8 cellular contexts compared by ENCODE assay signal in genomic region chr6:38671885-38672467, GRCh38. TPM values are rescaled to one million over a fixed set of nuclear protein-coding genes. Genes with fewer than 3 reads are reported as not detected.
DNase-seq lines count a peak whose midpoint lies in the region; ATAC-seq and TF ChIP-seq lines count a peak whose summit lies in the region.

No MANE protein-coding gene starts in this region.

- H3K4me1 Mint-ChIP-seq in activated T-cell treated with anti-CD3 and anti-CD28 coated beads, Interleukin-2, amount 50 U/mL, for 4 hours (ENCODE audit: low read depth) = peaks cover 35% of the 10 kb centered on the region

- peak; percentile 85 for ATAC-seq in GM18519 (IDR thresholded peaks at IDR 0.05; ENCODE audit: low FRiP score, unreplicated experiment)
- peak; percentile 85 for ATAC-seq in HG03039 (IDR thresholded peaks at IDR 0.05; ENCODE audit: unreplicated experiment)
- ATAC-seq in activated T-cell treated with anti-CD3 and anti-CD28 coated beads, Interleukin-2, amount 50 U/mL, for 4 hours = peak; percentile 82 to 83
- no peak for ATAC-seq in omental fat pad (ENCODE audit: low FRiP score)

- no peak overlapping the region for H2AFZ ChIP-seq in parathyroid adenoma

- H3K79me2 ChIP-seq in parathyroid adenoma = no peaks in the 10 kb centered on the region

- no peaks in the 10 kb centered on the region for H3K4me1 ChIP-seq in parathyroid adenoma

- no peak overlapping the region for H3K27ac ChIP-seq in parathyroid adenoma

- no peaks in the 10 kb centered on the region for H3K9me3 Mint-ChIP-seq in activated T-cell treated with anti-CD3 and anti-CD28 coated beads, Interleukin-2, amount 50 U/mL, for 4 hours

- H3K4me3 Mint-ChIP-seq in activated T-cell treated with anti-CD3 and anti-CD28 coated beads, Interleukin-2, amount 50 U/mL, for 4 hours = no peak overlapping the region

- DNase-seq in COLO668 (lab: John Stamatoyannopoulos, UW; ENCODE audit: unreplicated experiment) (peak; percentile 4), NCI-H446 treated with DMSO at 0.1 percent for 48 hours (lab: John Stamatoyannopoulos, UW) (peak; percentile 13), fibroblast of villous mesenchyme (ENCODE audit: low read depth) (peak; percentile 68), omental fat pad (ENCODE audit: low spot score) (no peak)
- DNase-seq in activated T-cell treated with anti-CD3 and anti-CD28 coated beads, Interleukin-2, amount 50 U/mL, for 4 hours = no peak

- H3K36me3 ChIP-seq in parathyroid adenoma (ENCODE audit: control insufficient read depth, insufficient read depth, low read length) = no peaks in the 10 kb centered on the region

- H3K4me3 ChIP-seq in fibroblast of villous mesenchyme (ENCODE audit: low read depth, low read length) (no peak overlapping the region), parathyroid adenoma (ENCODE audit: low read depth, low read length) (no peak overlapping the region)

- H3K27me3 Mint-ChIP-seq in activated T-cell treated with anti-CD3 and anti-CD28 coated beads, Interleukin-2, amount 50 U/mL, for 4 hours (ENCODE audit: low read depth) = no peaks in the 10 kb centered on the region

- no peak overlapping the region for H3K4me2 ChIP-seq in parathyroid adenoma (ENCODE audit: low read length)

- no peak overlapping the region for H3K9ac ChIP-seq in parathyroid adenoma

- H3K9me3 ChIP-seq in parathyroid adenoma (ENCODE audit: control insufficient read depth, low read length) = no peaks in the 10 kb centered on the region

- TF ChIP-seq CTCF in fibroblast of villous mesenchyme (IDR thresholded peaks at IDR 0.05; ENCODE audit: insufficient read depth, low read depth, low read length) (peak; percentile 84), parathyroid adenoma (IDR thresholded peaks at IDR 0.05) (peak; percentile 66), omental fat pad (IDR thresholded peaks at IDR 0.05) (peak in 1 of 3 donors; percentile 14)

- H3K27me3 ChIP-seq in parathyroid adenoma (ENCODE audit: control insufficient read depth, insufficient read depth, low read length) = no peaks in the 10 kb centered on the region

- H3K36me3 Mint-ChIP-seq in activated T-cell treated with anti-CD3 and anti-CD28 coated beads, Interleukin-2, amount 50 U/mL, for 4 hours (ENCODE audit: insufficient read depth) = peaks cover 23% of the 10 kb centered on the region

RNA-seq across cellular contexts. Expression of gene GLO1, which starts 31.0 kb away (rescaled TPM):
- 100 to 1,000 TPM in 2 of 3 donors, 10 to 100 TPM in 1; 97.3 to 140 (median 101) TPM for total RNA-seq in activated T-cell treated with anti-CD3 and anti-CD28 coated beads, Interleukin-2, amount 50 U/mL, for 4 hours
- total RNA-seq in fibroblast of villous mesenchyme = 110 and 154 TPM in 2 replicates
- total RNA-seq in omental fat pad = 10 to 100 TPM; 60.6 to 85.4 (median 72.9) TPM

RNA-seq across cellular contexts. Expression of gene BTBD9, which starts 32.2 kb away (rescaled TPM):
- total RNA-seq in activated T-cell treated with anti-CD3 and anti-CD28 coated beads, Interleukin-2, amount 50 U/mL, for 4 hours = 10 to 100 TPM; 13.1 to 22.9 (median 15.5) TPM
- total RNA-seq in fibroblast of villous mesenchyme = 8.7 and 12.1 TPM in 2 replicates
- total RNA-seq in omental fat pad = 10 to 100 TPM; 10.8 to 26.3 (median 15.3) TPM

RNA-seq across cellular contexts. Expression of gene DNAH8, which starts 43.1 kb away (rescaled TPM):
- under 1 TPM; 0.11 to 0.22 (median 0.13) TPM for total RNA-seq in activated T-cell treated with anti-CD3 and anti-CD28 coated beads, Interleukin-2, amount 50 U/mL, for 4 hours
- total RNA-seq in fibroblast of villous mesenchyme (under 0.01 and 0.32 TPM in 2 replicates), omental fat pad (not detected)

Comparison
In these comparisons a context has a peak if more than half of its experiments do, and no peak if none do; other contexts are left out.
1. DNase-seq: peak in COLO668 (single experiment), NCI-H446 treated with DMSO at 0.1 percent for 48 hours (single experiment) and fibroblast of villous mesenchyme (single experiment); none in activated T-cell treated with anti-CD3 and anti-CD28 coated beads, Interleukin-2, amount 50 U/mL, for 4 hours (single experiment) and omental fat pad (single experiment).